In genomic region chr20:63782521-63782971, GRCh38 we compare ENCODE assay signal across 23 cellular contexts. TPM values are rescaled to one million over a fixed set of nuclear protein-coding genes. Genes with fewer than 3 reads are reported as not detected.
DNase-seq lines count a peak whose midpoint lies in the region; ATAC-seq and TF ChIP-seq lines count a peak whose summit lies in the region.
"Had no signal": no experiment of that assay in that cellular context is flagged by ENCODE, and none has a peak within 500 bp of the region (broad histone marks: within the 10 kb centered on the region; RNA-seq: fewer than 3 reads in every experiment).

No MANE protein-coding gene starts in this region.

- H3K9me2 ChIP-seq in PC-3 (replicated peaks; ENCODE audit: low read length) = no peaks in the 10 kb centered on the region

- H2AFZ ChIP-seq in PC-3 (ENCODE audit: low read length) = peak overlapping the region; percentile 66; the same call in 1 of the 2 replicates

- no peak overlapping the region for H3K4me3 ChIP-seq in CD4-positive, CD25-positive, alpha-beta regulatory T cell (ENCODE audit: low read depth, low read length)
- no peak overlapping the region for H3K4me3 ChIP-seq in PC-3 (ENCODE audit: low read length)
- H3K4me3 ChIP-seq: heart right ventricle, left lung, pancreas had no signal

- no peaks in the 10 kb centered on the region for H3K79me2 ChIP-seq in PC-3 (ENCODE audit: low read length)

- H3K4me1 Mint-ChIP-seq in activated CD4-positive, alpha-beta T cell treated with anti-CD3 and anti-CD28 coated beads, Interleukin-2, amount 10 ng/mL, durations not matched to agents 24 days and 14 days = peaks cover 14% of the 10 kb centered on the region
- peaks cover 0 to 15% (median 6%) of the 10 kb centered on the region in 4 donors for H3K4me1 Mint-ChIP-seq in CD4-positive, CD25-positive, alpha-beta regulatory T cell
- H3K4me1 Mint-ChIP-seq in central memory CD8-positive, alpha-beta T cell = peaks cover 15% of the 10 kb centered on the region

- ATAC-seq in CD4-positive, CD25-positive, alpha-beta regulatory T cell (ENCODE audit: low read depth in 2 of 2) = no peak
- no peak for ATAC-seq in PC-3
- peak; percentile 19 for ATAC-seq in central memory CD8-positive, alpha-beta T cell (replicated peaks; ENCODE audit: extremely low read depth, poor library complexity, severe bottlenecking)
- ATAC-seq: heart right ventricle, left lung, pancreas, right cardiac atrium had no signal

- H3K4me1 ChIP-seq in CD4-positive, CD25-positive, alpha-beta regulatory T cell (ENCODE audit: control insufficient read depth, insufficient read depth, low read length, poor library complexity, severe bottlenecking) = peaks cover 5% of the 10 kb centered on the region
- H3K4me1 ChIP-seq in PC-3 (ENCODE audit: insufficient read depth, low read length) = peaks cover 13% of the 10 kb centered on the region
- H3K4me1 ChIP-seq: BE2C, left lung, pancreas had no signal

- no peak overlapping the region for H3K27ac ChIP-seq in CD4-positive, CD25-positive, alpha-beta regulatory T cell (ENCODE audit: insufficient read depth, low read length, poor library complexity, severe bottlenecking)
- no peak overlapping the region for H3K27ac ChIP-seq in PC-3 (ENCODE audit: low read length)
- H3K27ac ChIP-seq: epithelial cell of prostate, heart right ventricle, left lung, pancreas had no signal

- no peaks in the 10 kb centered on the region for H3K36me3 Mint-ChIP-seq in activated CD4-positive, alpha-beta T cell treated with anti-CD3 and anti-CD28 coated beads, Interleukin-2, amount 10 ng/mL, durations not matched to agents 24 days and 14 days (ENCODE audit: low read depth)
- no peaks in the 10 kb centered on the region for H3K36me3 Mint-ChIP-seq in CD4-positive, CD25-positive, alpha-beta regulatory T cell
- peaks cover 5% of the 10 kb centered on the region for H3K36me3 Mint-ChIP-seq in central memory CD8-positive, alpha-beta T cell (ENCODE audit: insufficient read depth)
- H3K36me3 Mint-ChIP-seq: IgD-negative memory B cell; natural killer cell treated with Interleukin-12 subunit alpha and Interleukin-12 subunit beta and Interleukin-15 and Interleukin-18, amount 100 ng/mL, for 72 hours had no signal

- H3K9ac ChIP-seq in PC-3 (ENCODE audit: low read length) = no peak overlapping the region

- peak overlapping the region; percentile 29; the same call in 1 of the 2 replicates for H3K4me2 ChIP-seq in PC-3 (ENCODE audit: low read length)

- no TSS peak for BruUV-seq in PC-3 (replicated peaks; lab: Mats Ljungman, UMichigan)

- no peaks in the 10 kb centered on the region for H3K9me3 ChIP-seq in CD4-positive, CD25-positive, alpha-beta regulatory T cell (ENCODE audit: control insufficient read depth in 2 of 2, low read length in 2 of 2)
- H3K9me3 ChIP-seq in PC-3 (ENCODE audit: low read length) = no peaks in the 10 kb centered on the region
- H3K9me3 ChIP-seq: heart right ventricle, left lung, pancreas had no signal

- no peak for TF ChIP-seq CTCF in PC-3 (conservative IDR thresholded peaks at IDR 0.05; ENCODE audit: low read depth, low read length)

- H3K27me3 Mint-ChIP-seq in activated CD4-positive, alpha-beta T cell treated with anti-CD3 and anti-CD28 coated beads, Interleukin-2, amount 10 ng/mL, durations not matched to agents 24 days and 14 days = no peaks in the 10 kb centered on the region
- H3K27me3 Mint-ChIP-seq in CD4-positive, CD25-positive, alpha-beta regulatory T cell = peaks cover 7% of the 10 kb centered on the region
- H3K27me3 Mint-ChIP-seq in central memory CD8-positive, alpha-beta T cell = no peaks in the 10 kb centered on the region
- H3K27me3 Mint-ChIP-seq: natural killer cell treated with Interleukin-12 subunit alpha and Interleukin-12 subunit beta and Interleukin-15 and Interleukin-18, amount 100 ng/mL, for 72 hours had no signal

- no peak overlapping the region for H3K27ac Mint-ChIP-seq in activated CD4-positive, alpha-beta T cell treated with anti-CD3 and anti-CD28 coated beads, Interleukin-2, amount 10 ng/mL, durations not matched to agents 24 days and 14 days
- peak overlapping the region in 2 of 3 donors; percentile 43 to 75 for H3K27ac Mint-ChIP-seq in CD4-positive, CD25-positive, alpha-beta regulatory T cell
- H3K27ac Mint-ChIP-seq in central memory CD8-positive, alpha-beta T cell (ENCODE audit: low read depth) = no peak overlapping the region
- H3K27ac Mint-ChIP-seq: activated CD4-positive, alpha-beta memory T cell treated with anti-CD3 and anti-CD28 coated beads, Interleukin-2, amount 10 ng/mL, durations not matched to agents 7 days and 5 days; IgD-negative memory B cell; natural killer cell treated with Interleukin-12 subunit alpha and Interleukin-12 subunit beta and Interleukin-15 and Interleukin-18, amount 100 ng/mL, for 72 hours had no signal

- H4K20me1 ChIP-seq in PC-3 (ENCODE audit: low read length) = no peaks in the 10 kb centered on the region

- H3K9me3 Mint-ChIP-seq in activated CD4-positive, alpha-beta T cell treated with anti-CD3 and anti-CD28 coated beads, Interleukin-2, amount 10 ng/mL, durations not matched to agents 24 days and 14 days = no peaks in the 10 kb centered on the region
- peaks cover 0 to 1% (median 0%) of the 10 kb centered on the region in 7 donors for H3K9me3 Mint-ChIP-seq in CD4-positive, CD25-positive, alpha-beta regulatory T cell
- no peaks in the 10 kb centered on the region for H3K9me3 Mint-ChIP-seq in central memory CD8-positive, alpha-beta T cell
- H3K9me3 Mint-ChIP-seq: activated CD4-positive, alpha-beta memory T cell treated with anti-CD3 and anti-CD28 coated beads, Interleukin-2, amount 10 ng/mL, durations not matched to agents 7 days and 5 days; IgD-negative memory B cell; natural killer cell treated with Interleukin-12 subunit alpha and Interleukin-12 subunit beta and Interleukin-15 and Interleukin-18, amount 100 ng/mL, for 72 hours had no signal

- CTCF ChIA-PET in PC-3 (lab: Charles Lee) = no interaction called here

- H3K4me3 Mint-ChIP-seq in activated CD4-positive, alpha-beta T cell treated with anti-CD3 and anti-CD28 coated beads, Interleukin-2, amount 10 ng/mL, durations not matched to agents 24 days and 14 days = no peak overlapping the region
- H3K4me3 Mint-ChIP-seq in CD4-positive, CD25-positive, alpha-beta regulatory T cell = no peak overlapping the region
- peak overlapping the region; percentile 26 for H3K4me3 Mint-ChIP-seq in central memory CD8-positive, alpha-beta T cell
- H3K4me3 Mint-ChIP-seq: activated CD4-positive, alpha-beta memory T cell treated with anti-CD3 and anti-CD28 coated beads, Interleukin-2, amount 10 ng/mL, durations not matched to agents 7 days and 5 days; natural killer cell treated with Interleukin-12 subunit alpha and Interleukin-12 subunit beta and Interleukin-15 and Interleukin-18, amount 100 ng/mL, for 72 hours had no signal

- intact Hi-C loops in activated CD4-positive, alpha-beta T cell treated with anti-CD3 and anti-CD28 coated beads, Interleukin-2, amount 10 ng/mL, durations not matched to agents 24 days and 14 days (cut with micrococcal nuclease) = no loop called here
- intact Hi-C loops in PC-3 (cut with micrococcal nuclease) = loop anchor here (5.0 kb wide), 1 partner anchor 75 kb away; the partner anchor contains the start of genes ARFRP1 and ZGPAT

- H3K27me3 ChIP-seq in CD4-positive, CD25-positive, alpha-beta regulatory T cell (ENCODE audit: control insufficient read depth, insufficient read depth, low read length) = no peaks in the 10 kb centered on the region
- no peaks in the 10 kb centered on the region for H3K27me3 ChIP-seq in PC-3 (ENCODE audit: low read length)
- H3K27me3 ChIP-seq: BE2C, heart right ventricle, left lung, pancreas had no signal

- H3K36me3 ChIP-seq in CD4-positive, CD25-positive, alpha-beta regulatory T cell (ENCODE audit: control insufficient read depth, insufficient read depth, low read length) = no peaks in the 10 kb centered on the region
- H3K36me3 ChIP-seq in PC-3 (ENCODE audit: low read depth, low read length) = no peaks in the 10 kb centered on the region
- H3K36me3 ChIP-seq: BE2C, left lung, pancreas had no signal

- H3F3A ChIP-seq in PC-3 (ENCODE audit: low read length, unreplicated experiment) = no peaks in the 10 kb centered on the region

- POLR2A ChIA-PET in PC-3 (lab: Charles Lee; ENCODE audit: unreplicated experiment) = no interaction called here

- DNase-seq in activated CD4-positive, alpha-beta T cell treated with anti-CD3 and anti-CD28 coated beads for 48 hours = peak; percentile 12
- DNase-seq in activated CD4-positive, alpha-beta T cell treated with anti-CD3 and anti-CD28 coated beads, Interleukin-2, amount 10 ng/mL, durations not matched to agents 24 days and 14 days = no peak
- peak in 1 of 3 donors; percentile 11 for DNase-seq in CD4-positive, CD25-positive, alpha-beta regulatory T cell
- DNase-seq in PC-3 = no peak
- no peak for DNase-seq in central memory CD8-positive, alpha-beta T cell (ENCODE audit: low spot score in 2 of 2)
- no peak for DNase-seq in A172 (ENCODE audit: low spot score)
- DNase-seq in NOMO-1 treated with DMSO at 0.1 percent for 48 hours (lab: John Stamatoyannopoulos, UW; ENCODE audit: unreplicated experiment) = no peak
- DNase-seq in central memory CD4-positive, alpha-beta T cell = no peak
- DNase-seq: BE2C, EL, foreskin fibroblast, GOT3, heart right ventricle, NCI-H1436 treated with DMSO at 0.1 percent for 48 hours, NCI-H69, OCI-M1, pancreas had no signal

RNA-seq across cellular contexts. Expression of gene SLC2A4RG, which starts 43.0 kb away (rescaled TPM):
- total RNA-seq in activated CD4-positive, alpha-beta T cell treated with anti-CD3 and anti-CD28 coated beads, Interleukin-2, amount 10 ng/mL, durations not matched to agents 24 days and 14 days = 41.0 and 43.6 TPM in 2 replicates
- 110 TPM for total RNA-seq in CD4-positive, CD25-positive, alpha-beta regulatory T cell
- 1 to 10 TPM; 2.9 to 7.7 (median 4.5) TPM for polyA plus RNA-seq in CD4-positive, CD25-positive, alpha-beta regulatory T cell
- total RNA-seq in PC-3 (2014; rRNA removed) = 116 TPM in 2 replicates
- 88.0 and 97.9 TPM in 2 replicates for total RNA-seq in A172 (2014; rRNA removed; shearing (Covaris generic))

RNA-seq across cellular contexts. Expression of gene LIME1, which starts 46.1 kb away (rescaled TPM):
- 10.1 and 12.2 TPM in 2 replicates for total RNA-seq in activated CD4-positive, alpha-beta T cell treated with anti-CD3 and anti-CD28 coated beads, Interleukin-2, amount 10 ng/mL, durations not matched to agents 24 days and 14 days
- 237 TPM for total RNA-seq in CD4-positive, CD25-positive, alpha-beta regulatory T cell
- 100 to 1,000 TPM; 338 to 547 (median 430) TPM for polyA plus RNA-seq in CD4-positive, CD25-positive, alpha-beta regulatory T cell
- total RNA-seq in PC-3 (2014; rRNA removed) = 17.3 and 18.6 TPM in 2 replicates
- 53.8 and 59.0 TPM in 2 replicates for total RNA-seq in A172 (2014; rRNA removed; shearing (Covaris generic))

RNA-seq across cellular contexts. Expression of gene ZBTB46, which starts 48.5 kb away (rescaled TPM):
- total RNA-seq in activated CD4-positive, alpha-beta T cell treated with anti-CD3 and anti-CD28 coated beads, Interleukin-2, amount 10 ng/mL, durations not matched to agents 24 days and 14 days = 0.84 and 1.0 TPM in 2 replicates
- total RNA-seq in CD4-positive, CD25-positive, alpha-beta regulatory T cell = 0.49 TPM
- polyA plus RNA-seq in CD4-positive, CD25-positive, alpha-beta regulatory T cell = under 1 TPM in 2 of 4 donors, not detected in 2; 0.03 to 0.09 TPM
- total RNA-seq in PC-3 (2014; rRNA removed) = 2.8 and 7.3 TPM in 2 replicates
- total RNA-seq in A172 (2014; rRNA removed; shearing (Covaris generic)) = 6.8 and 10.3 TPM in 2 replicates

Comparison
In these comparisons a context has a peak if more than half of its experiments do, and no peak if none do; other contexts are left out.
1. H3K27ac Mint-ChIP-seq: peak in CD4-positive, CD25-positive, alpha-beta regulatory T cell (2 of 3); none in activated CD4-positive, alpha-beta T cell treated with anti-CD3 and anti-CD28 coated beads, Interleukin-2, amount 10 ng/mL, durations not matched to agents 24 days and 14 days (single experiment) and central memory CD8-positive, alpha-beta T cell (single experiment).